Comparison of ENCODE assay signal across 1 cellular context in genomic region chr2:239382384-239382880, GRCh38.
TF ChIP-seq lines count a peak whose summit lies in the region.

No MANE protein-coding gene starts in this region.

TF ChIP-seq in WTC11, 78 proteins besides CTCF, POLR2A, EP300 and RAD21 (continued from another document):
- TF ChIP-seq NR3C1 (CRISPR knock-in tag; conservative IDR thresholded peaks at IDR 0.05; ENCODE audit: low read depth): no peak
- TF ChIP-seq, protein P1, sequence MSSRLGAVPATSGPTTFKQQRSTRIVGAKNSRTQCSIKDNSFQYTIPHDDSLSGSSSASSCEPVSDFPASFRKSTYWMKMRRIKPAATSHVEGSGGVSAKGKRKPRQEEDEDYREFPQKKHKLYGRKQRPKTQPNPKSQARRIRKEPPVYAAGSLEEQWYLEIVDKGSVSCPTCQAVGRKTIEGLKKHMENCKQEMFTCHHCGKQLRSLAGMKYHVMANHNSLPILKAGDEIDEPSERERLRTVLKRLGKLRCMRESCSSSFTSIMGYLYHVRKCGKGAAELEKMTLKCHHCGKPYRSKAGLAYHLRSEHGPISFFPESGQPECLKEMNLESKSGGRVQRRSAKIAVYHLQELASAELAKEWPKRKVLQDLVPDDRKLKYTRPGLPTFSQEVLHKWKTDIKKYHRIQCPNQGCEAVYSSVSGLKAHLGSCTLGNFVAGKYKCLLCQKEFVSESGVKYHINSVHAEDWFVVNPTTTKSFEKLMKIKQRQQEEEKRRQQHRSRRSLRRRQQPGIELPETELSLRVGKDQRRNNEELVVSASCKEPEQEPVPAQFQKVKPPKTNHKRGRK (CRISPR knock-in tag; IDR thresholded peaks at IDR 0.05; ENCODE audit: borderline replicate concordance): no peak
- TF ChIP-seq, protein P2, sequence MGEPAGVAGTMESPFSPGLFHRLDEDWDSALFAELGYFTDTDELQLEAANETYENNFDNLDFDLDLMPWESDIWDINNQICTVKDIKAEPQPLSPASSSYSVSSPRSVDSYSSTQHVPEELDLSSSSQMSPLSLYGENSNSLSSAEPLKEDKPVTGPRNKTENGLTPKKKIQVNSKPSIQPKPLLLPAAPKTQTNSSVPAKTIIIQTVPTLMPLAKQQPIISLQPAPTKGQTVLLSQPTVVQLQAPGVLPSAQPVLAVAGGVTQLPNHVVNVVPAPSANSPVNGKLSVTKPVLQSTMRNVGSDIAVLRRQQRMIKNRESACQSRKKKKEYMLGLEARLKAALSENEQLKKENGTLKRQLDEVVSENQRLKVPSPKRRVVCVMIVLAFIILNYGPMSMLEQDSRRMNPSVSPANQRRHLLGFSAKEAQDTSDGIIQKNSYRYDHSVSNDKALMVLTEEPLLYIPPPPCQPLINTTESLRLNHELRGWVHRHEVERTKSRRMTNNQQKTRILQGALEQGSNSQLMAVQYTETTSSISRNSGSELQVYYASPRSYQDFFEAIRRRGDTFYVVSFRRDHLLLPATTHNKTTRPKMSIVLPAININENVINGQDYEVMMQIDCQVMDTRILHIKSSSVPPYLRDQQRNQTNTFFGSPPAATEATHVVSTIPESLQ (CRISPR knock-in tag; IDR thresholded peaks at IDR 0.05): no peak
- TF ChIP-seq ZNF317 (CRISPR knock-in tag; IDR thresholded peaks at IDR 0.05; ENCODE audit: borderline replicate concordance, low read depth): no peak
- TF ChIP-seq USF2 (CRISPR knock-in tag; IDR thresholded peaks at IDR 0.05): no peak
- TF ChIP-seq SOX15 (CRISPR knock-in tag; IDR thresholded peaks at IDR 0.05): no peak
- TF ChIP-seq ELF4 (CRISPR knock-in tag; IDR thresholded peaks at IDR 0.05; ENCODE audit: low read depth): no peak
- TF ChIP-seq NR1H2 (CRISPR knock-in tag; IDR thresholded peaks at IDR 0.05): no peak
- TF ChIP-seq GTF2I (CRISPR knock-in tag; conservative IDR thresholded peaks at IDR 0.05): no peak
- no peak for TF ChIP-seq ZNF219 (CRISPR knock-in tag; IDR thresholded peaks at IDR 0.05; ENCODE audit: borderline replicate concordance)
- TF ChIP-seq KAT7 (CRISPR knock-in tag; IDR thresholded peaks at IDR 0.05; ENCODE audit: borderline replicate concordance): no peak
- TF ChIP-seq, protein P3, sequence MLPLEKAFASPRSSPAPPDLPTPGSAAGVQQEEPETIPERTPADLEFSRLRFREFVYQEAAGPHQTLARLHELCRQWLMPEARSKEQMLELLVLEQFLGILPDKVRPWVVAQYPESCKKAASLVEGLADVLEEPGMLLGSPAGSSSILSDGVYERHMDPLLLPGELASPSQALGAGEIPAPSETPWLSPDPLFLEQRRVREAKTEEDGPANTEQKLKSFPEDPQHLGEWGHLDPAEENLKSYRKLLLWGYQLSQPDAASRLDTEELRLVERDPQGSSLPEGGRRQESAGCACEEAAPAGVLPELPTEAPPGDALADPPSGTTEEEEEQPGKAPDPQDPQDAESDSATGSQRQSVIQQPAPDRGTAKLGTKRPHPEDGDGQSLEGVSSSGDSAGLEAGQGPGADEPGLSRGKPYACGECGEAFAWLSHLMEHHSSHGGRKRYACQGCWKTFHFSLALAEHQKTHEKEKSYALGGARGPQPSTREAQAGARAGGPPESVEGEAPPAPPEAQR (CRISPR knock-in tag; IDR thresholded peaks at IDR 0.05): no peak
- TF ChIP-seq, protein P4, sequence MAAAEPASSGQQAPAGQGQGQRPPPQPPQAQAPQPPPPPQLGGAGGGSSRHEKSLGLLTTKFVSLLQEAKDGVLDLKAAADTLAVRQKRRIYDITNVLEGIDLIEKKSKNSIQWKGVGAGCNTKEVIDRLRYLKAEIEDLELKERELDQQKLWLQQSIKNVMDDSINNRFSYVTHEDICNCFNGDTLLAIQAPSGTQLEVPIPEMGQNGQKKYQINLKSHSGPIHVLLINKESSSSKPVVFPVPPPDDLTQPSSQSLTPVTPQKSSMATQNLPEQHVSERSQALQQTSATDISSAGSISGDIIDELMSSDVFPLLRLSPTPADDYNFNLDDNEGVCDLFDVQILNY (CRISPR knock-in tag; IDR thresholded peaks at IDR 0.05): no peak
- TF ChIP-seq JAZF1 (CRISPR knock-in tag; IDR thresholded peaks at IDR 0.05): no peak
- TF ChIP-seq MYBL2 (CRISPR knock-in tag; IDR thresholded peaks at IDR 0.05): no peak
- TF ChIP-seq ZNF423 (CRISPR knock-in tag; IDR thresholded peaks at IDR 0.05): no peak
- no peak for TF ChIP-seq MAX (CRISPR knock-in tag; IDR thresholded peaks at IDR 0.05)
- no peak for TF ChIP-seq HMGA2 (CRISPR knock-in tag; IDR thresholded peaks at IDR 0.05)
